ENCODE assay signal across 7 cellular contexts in genomic region chr1:35707253-35708178, GRCh38. TPM values are rescaled to one million over a fixed set of nuclear protein-coding genes. Genes with fewer than 3 reads are reported as not detected.
A peak's percentile ranks its signal among the peaks of the same experiment; 100 is the strongest.
DNase-seq lines count a peak whose midpoint lies in the region; ATAC-seq and TF ChIP-seq lines count a peak whose summit lies in the region.

No MANE protein-coding gene starts in this region.

- no peak overlapping the region for H3K23ac ChIP-seq in H9 (ENCODE audit: insufficient read length, low read depth, low read length)

- peak overlapping the region; percentile 56 to 82 for H3K4me3 Mint-ChIP-seq in H9
- peak overlapping the region; percentile 56 for H3K4me3 Mint-ChIP-seq in activated naive CD8-positive, alpha-beta T cell treated with anti-CD3 and anti-CD28 coated beads for 36 hours

- TF ChIP-seq POLR2A in sigmoid colon (IDR thresholded peaks at IDR 0.05), result no peak

- DNase-seq in H9, result peak; percentile 80
- peak; percentile 38 for DNase-seq in activated naive CD8-positive, alpha-beta T cell treated with anti-CD3 and anti-CD28 coated beads for 36 hours
- DNase-seq in hepatic stellate cell (ENCODE audit: low spot score), result peak; percentile 36
- no peak for DNase-seq in sigmoid colon
- no peak for DNase-seq in NK-92 (lab: John Stamatoyannopoulos, UW; ENCODE audit: unreplicated experiment)

- H4K20me1 ChIP-seq in H9 (ENCODE audit: control insufficient read depth, insufficient read depth, insufficient read length), result peaks cover 2% of the 10 kb centered on the region
- no peaks in the 10 kb centered on the region for H4K20me1 ChIP-seq in OCI-LY1 (ENCODE audit: insufficient read depth, low read length)

- H2BK12ac ChIP-seq in H9 (ENCODE audit: insufficient read length, low read depth, low read length), result no peak overlapping the region

- peak overlapping the region; percentile 46 for H3K4me2 ChIP-seq in H9 (ENCODE audit: insufficient read depth, insufficient read length, low read length)
- peak overlapping the region; percentile 60 for H3K4me2 ChIP-seq in OCI-LY1 (ENCODE audit: low read length)

- peaks cover 7% of the 10 kb centered on the region for H3K23me2 ChIP-seq in H9 (ENCODE audit: insufficient read length, low read depth, low read length, poor library complexity, severe bottlenecking)

- WGBS in H9 (ENCODE audit: extremely low coverage, insufficient read length, low lambda C conversion rate), result no CpG with 5 or more reads among the region's 66 CpGs
- WGBS in sigmoid colon, 2 donors, result 2 to 3% methylated on average over 65 to 66 of the region's 66 CpGs

- no peak for TF ChIP-seq EP300 in sigmoid colon (IDR thresholded peaks at IDR 0.05)

- H3F3A ChIP-seq in OCI-LY1 (ENCODE audit: insufficient read depth, low read length), result no peaks in the 10 kb centered on the region

- H3K4me1 Mint-ChIP-seq in H9, result peaks cover 36 to 37% of the 10 kb centered on the region in 2 experiments
- H3K4me1 Mint-ChIP-seq in activated naive CD8-positive, alpha-beta T cell treated with anti-CD3 and anti-CD28 coated beads for 36 hours, result peaks cover 15% of the 10 kb centered on the region

- H2AFZ ChIP-seq in H9 (ENCODE audit: low read length), result no peak overlapping the region
- H2AFZ ChIP-seq in OCI-LY1 (ENCODE audit: low read length), result no peak overlapping the region

- no peak for TF ChIP-seq CTCF in H9 (conservative IDR thresholded peaks at IDR 0.05)
- TF ChIP-seq CTCF in OCI-LY1 (IDR thresholded peaks at IDR 0.05; ENCODE audit: low read length), result no peak
- no peak for TF ChIP-seq CTCF in sigmoid colon (IDR thresholded peaks at IDR 0.05)

- peaks cover 0 to 2% (median 0%) of the 10 kb centered on the region in 3 experiments; a peak in 2 of 7 replicates for H3K36me3 Mint-ChIP-seq in H9 (ENCODE audit: insufficient read depth in 1 of 3, low read depth in 3 of 3)
- H3K36me3 Mint-ChIP-seq in activated naive CD8-positive, alpha-beta T cell treated with anti-CD3 and anti-CD28 coated beads for 36 hours, result peaks cover 3% of the 10 kb centered on the region

- H2BK20ac ChIP-seq in H9 (ENCODE audit: low read depth, low read length, poor library complexity, severe bottlenecking), result no peak overlapping the region

- no peak overlapping the region for H4K8ac ChIP-seq in H9 (replicated peaks; ENCODE audit: insufficient read length, low read depth, low read length)

- no peaks in the 10 kb centered on the region for H3K9me2 ChIP-seq in OCI-LY1 (ENCODE audit: low read depth, low read length)

- H3K9ac ChIP-seq in H9 (ENCODE audit: extremely low read depth, insufficient read length, low read length) (no peak overlapping the region), OCI-LY1 (ENCODE audit: low read length) (no peak overlapping the region; the same call in 1 of the 2 replicates)

- no peak overlapping the region for H4K5ac ChIP-seq in H9 (ENCODE audit: insufficient read length, low read depth, low read length)

- H3T11ph ChIP-seq in H9 (ENCODE audit: low read length), result no peak overlapping the region

- H3K56ac ChIP-seq in H9 (ENCODE audit: insufficient read length, low read depth, low read length), result no peak overlapping the region

- no peak overlapping the region for H2BK15ac ChIP-seq in H9 (ENCODE audit: low read depth, low read length)

- no peaks in the 10 kb centered on the region for H3K36me3 ChIP-seq in OCI-LY1 (ENCODE audit: insufficient read depth, low read length)
- H3K36me3 ChIP-seq in sigmoid colon, result no peaks in the 10 kb centered on the region

- ATAC-seq in GM21526 (IDR thresholded peaks at IDR 0.05; ENCODE audit: low FRiP score, unreplicated experiment), result no peak

- intact Hi-C loops in sigmoid colon (cut with DNase I), result no loop called here

- H3K9me3 ChIP-seq in H9 (ENCODE audit: control insufficient read depth, low read depth, low read length), result no peaks in the 10 kb centered on the region
- no peaks in the 10 kb centered on the region for H3K9me3 ChIP-seq in OCI-LY1 (ENCODE audit: low read length)
- no peaks in the 10 kb centered on the region for H3K9me3 ChIP-seq in sigmoid colon

- H3K79me1 ChIP-seq in H9 (ENCODE audit: insufficient read depth, low read depth, low read length, poor library complexity, severe bottlenecking), result no peaks in the 10 kb centered on the region

- H3K4me1 ChIP-seq in H9 (ENCODE audit: insufficient read depth, low read length) (peaks cover 5% of the 10 kb centered on the region; the same call in 1 of the 2 replicates), OCI-LY1 (ENCODE audit: insufficient read depth, low read length, severe bottlenecking) (peaks cover 8% of the 10 kb centered on the region), sigmoid colon (peaks cover 0 to 17% (median 16%) of the 10 kb centered on the region in 4 donors)

- no peak overlapping the region for H3K18ac ChIP-seq in H9 (ENCODE audit: insufficient read length, low read depth, low read length)

- H3K27me3 Mint-ChIP-seq in H9 (ENCODE audit: low read depth), result peaks cover 47% of the 10 kb centered on the region
- H3K27me3 Mint-ChIP-seq in activated naive CD8-positive, alpha-beta T cell treated with anti-CD3 and anti-CD28 coated beads for 36 hours, result peaks cover 62% of the 10 kb centered on the region

- no peaks in the 10 kb centered on the region; a peak in 1 of 5 replicates for H3K9me3 Mint-ChIP-seq in H9
- no peaks in the 10 kb centered on the region for H3K9me3 Mint-ChIP-seq in activated naive CD8-positive, alpha-beta T cell treated with anti-CD3 and anti-CD28 coated beads for 36 hours

- H3K27ac Mint-ChIP-seq in H9, result peak overlapping the region in 2 of 3 experiments; percentile 21 to 79; a peak in 4 of 7 replicates
- no peak overlapping the region for H3K27ac Mint-ChIP-seq in activated naive CD8-positive, alpha-beta T cell treated with anti-CD3 and anti-CD28 coated beads for 36 hours

- H2AK5ac ChIP-seq in H9 (ENCODE audit: insufficient read length, low read length), result no peak overlapping the region

- no peak overlapping the region for H2BK120ac ChIP-seq in H9 (ENCODE audit: low read depth, low read length, poor library complexity, severe bottlenecking)

- H3K27me3 ChIP-seq in H9 (ENCODE audit: insufficient read depth, low read length) (no peaks in the 10 kb centered on the region), OCI-LY1 (ENCODE audit: insufficient read depth, low read length) (no peaks in the 10 kb centered on the region), sigmoid colon (peaks cover 2 to 43% (median 31%) of the 10 kb centered on the region in 3 donors)

- H3K4ac ChIP-seq in H9 (ENCODE audit: low read depth, low read length), result no peak overlapping the region

- no peak overlapping the region for H4K91ac ChIP-seq in H9 (ENCODE audit: insufficient read length, low read depth, low read length)

- H2BK5ac ChIP-seq in H9 (ENCODE audit: insufficient read length, low read length), result no peak overlapping the region

- H3K4me3 ChIP-seq in OCI-LY1 (ENCODE audit: low read depth, low read length, poor library complexity, severe bottlenecking) (peak overlapping the region; percentile 45), sigmoid colon (peak overlapping the region; percentile 27 to 75 (median 56))

- H3K14ac ChIP-seq in H9 (ENCODE audit: insufficient read depth, low read length), result no peak overlapping the region; the same call in 1 of the 2 replicates

- no peaks in the 10 kb centered on the region for H3K79me2 ChIP-seq in H9 (ENCODE audit: insufficient read depth, low read length)
- H3K79me2 ChIP-seq in OCI-LY1 (ENCODE audit: insufficient read depth, low read length), result no peaks in the 10 kb centered on the region

- H3K27ac ChIP-seq in H9 (ENCODE audit: insufficient read length, low read depth, low read length), result no peak overlapping the region
- no peak overlapping the region for H3K27ac ChIP-seq in OCI-LY1 (ENCODE audit: low read depth, low read length, poor library complexity, severe bottlenecking)
- H3K27ac ChIP-seq in sigmoid colon, result peak overlapping the region in 1 of 4 donors; percentile 14

RNA-seq across cellular contexts. Expression of gene C1orf216, which starts 11.2 kb away (rescaled TPM):
- 11.7 and 13.5 TPM in 2 replicates for total RNA-seq in H9 (2021)
- 10 to 100 TPM; 14.7 to 15.1 TPM for total RNA-seq in activated naive CD8-positive, alpha-beta T cell treated with anti-CD3 and anti-CD28 coated beads for 36 hours
- 10 to 100 TPM; 21.6 to 32.5 (median 27.6) TPM for total RNA-seq in sigmoid colon
- 1 to 10 TPM; 2.1 to 6.4 (median 3.6) TPM for polyA plus RNA-seq in sigmoid colon

Comparison
In these comparisons a context has a peak if more than half of its experiments do, and no peak if none do; other contexts are left out.
1. DNase-seq: peak in H9 (single experiment), activated naive CD8-positive, alpha-beta T cell treated with anti-CD3 and anti-CD28 coated beads for 36 hours (single experiment) and hepatic stellate cell (single experiment); none in sigmoid colon (single experiment) and NK-92 (single experiment).